22 cellular contexts compared by ENCODE assay signal in the genomic region with DNA sequence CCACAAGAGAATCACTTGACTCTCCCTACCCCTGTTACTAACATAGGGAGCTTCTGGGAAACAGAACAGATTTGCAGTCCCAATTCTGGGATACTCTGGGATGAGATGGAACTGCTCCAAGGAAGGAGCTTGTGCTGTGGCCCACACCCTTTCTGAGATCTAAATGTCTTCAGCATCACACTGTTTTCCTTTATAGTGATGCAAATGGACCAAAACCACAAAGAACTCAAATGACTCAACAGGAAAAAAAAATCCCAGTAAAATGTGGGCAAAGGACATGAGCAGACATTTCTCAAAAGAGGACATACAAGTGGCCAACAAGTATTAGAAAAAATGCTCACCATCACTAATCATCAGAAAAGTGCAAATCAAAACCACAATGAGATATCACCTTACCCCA.
DNase-seq lines count a peak whose midpoint lies in the region; ATAC-seq, FAIRE-seq and TF ChIP-seq lines count a peak whose summit lies in the region.
"Had no signal": no experiment of that assay in that cellular context is flagged by ENCODE, and none has a peak within 500 bp of the region (broad histone marks: within the 10 kb centered on the region; RNA-seq: fewer than 3 reads in every experiment).

No MANE protein-coding gene starts in this region.

- H3K27ac Mint-ChIP-seq in astrocyte (ENCODE audit: unreplicated experiment) (no peak overlapping the region), osteocyte (ENCODE audit: unreplicated experiment) (no peak overlapping the region)
- H3K27ac Mint-ChIP-seq: activated CD4-positive, alpha-beta memory T cell treated with anti-CD3 and anti-CD28 coated beads, Interleukin-2, amount 10 ng/mL, durations not matched to agents 7 days and 5 days; CD8-positive, alpha-beta T cell had no signal

- H2AFZ ChIP-seq in astrocyte (ENCODE audit: low read depth, low read length) = no peak overlapping the region
- H2AFZ ChIP-seq: hepatocyte, parathyroid adenoma had no signal

- no peaks in the 10 kb centered on the region for H3K36me3 ChIP-seq in astrocyte (ENCODE audit: insufficient read depth, low read length)
- H3K36me3 ChIP-seq: colonic mucosa, left lung, spleen, upper lobe of right lung had no signal

- TF ChIP-seq POLR2A in H54 (IDR thresholded peaks at IDR 0.05; ENCODE audit: low read depth, low read length) = no peak

- no peaks in the 10 kb centered on the region for H3K79me2 ChIP-seq in astrocyte (ENCODE audit: insufficient read depth, low read length)
- H3K79me2 ChIP-seq: hepatocyte, parathyroid adenoma had no signal

- no peaks in the 10 kb centered on the region for H3K27me3 Mint-ChIP-seq in astrocyte (ENCODE audit: low read depth, unreplicated experiment)
- H3K27me3 Mint-ChIP-seq in osteocyte (ENCODE audit: unreplicated experiment) = no peaks in the 10 kb centered on the region
- no peaks in the 10 kb centered on the region for H3K27me3 Mint-ChIP-seq in activated T-cell treated with anti-CD3 and anti-CD28 coated beads, Interleukin-2, amount 50 U/mL, for 4 hours (ENCODE audit: low read depth)
- H3K27me3 Mint-ChIP-seq: activated CD4-positive, alpha-beta memory T cell treated with anti-CD3 and anti-CD28 coated beads, Interleukin-2, amount 10 ng/mL, durations not matched to agents 7 days and 5 days had no signal

- peaks cover 9% of the 10 kb centered on the region for H3K4me1 Mint-ChIP-seq in astrocyte (ENCODE audit: low read depth, unreplicated experiment)
- peaks cover 5% of the 10 kb centered on the region for H3K4me1 Mint-ChIP-seq in osteocyte (ENCODE audit: unreplicated experiment)
- H3K4me1 Mint-ChIP-seq in activated T-cell treated with anti-CD3 and anti-CD28 coated beads, Interleukin-2, amount 50 U/mL, for 4 hours (ENCODE audit: low read depth) = peaks cover 2% of the 10 kb centered on the region

- DNase-seq in A172 (ENCODE audit: low spot score) = peak; percentile 67
- DNase-seq in H54 (ENCODE audit: insufficient read length, low spot score) = no peak
- peak; percentile 89 for DNase-seq in astrocyte (ENCODE audit: low read depth)
- DNase-seq in fibroblast of villous mesenchyme (ENCODE audit: low read depth) = peak; percentile 13
- DNase-seq in osteocyte (ENCODE audit: extremely low spot score, unreplicated experiment) = no peak
- DNase-seq in activated T-cell treated with anti-CD3 and anti-CD28 coated beads, Interleukin-2, amount 50 U/mL, for 4 hours = no peak
- no peak for DNase-seq in DMS 273 (lab: John Stamatoyannopoulos, UW; ENCODE audit: unreplicated experiment)
- DNase-seq in mesenteric fat pad (ENCODE audit: low spot score) = no peak
- DNase-seq: activated CD4-positive, alpha-beta memory T cell treated with anti-CD3 and anti-CD28 coated beads, Interleukin-2, amount 10 ng/mL, durations not matched to agents 7 days and 5 days; CD8-positive, alpha-beta T cell; colonic mucosa; left lung; NCI-H1436; NCI-H345; spleen; stimulated activated naive CD8-positive, alpha-beta T cell treated with anti-CD3 and anti-CD28 coated beads, Interleukin-15, Interleukin-2, amounts not matched to agents 100 U/mL and 50 U/mL, for 24 hours; upper lobe of right lung had no signal

- TF ChIP-seq CTCF in astrocyte (IDR thresholded peaks at IDR 0.05; ENCODE audit: insufficient read depth, low read depth, low read length) (no peak), fibroblast of villous mesenchyme (IDR thresholded peaks at IDR 0.05; ENCODE audit: insufficient read depth, low read depth, low read length) (no peak), osteocyte (IDR thresholded peaks at IDR 0.05) (no peak)

- FAIRE-seq in H54 (lab: Jason Lieb, UNC) (peak; percentile 50), astrocyte (lab: Jason Lieb, UNC) (peak; percentile 89)
- FAIRE-seq: A204.1, endothelial cell of umbilical vein had no signal

- H3K27me3 ChIP-seq in astrocyte (ENCODE audit: insufficient read depth, low read length) = no peaks in the 10 kb centered on the region
- H3K27me3 ChIP-seq: colonic mucosa, hepatocyte, left lung, spleen, upper lobe of right lung had no signal

- H3K36me3 Mint-ChIP-seq in astrocyte (ENCODE audit: low read depth, unreplicated experiment) = no peaks in the 10 kb centered on the region
- no peaks in the 10 kb centered on the region for H3K36me3 Mint-ChIP-seq in osteocyte (ENCODE audit: unreplicated experiment)
- peaks cover 5% of the 10 kb centered on the region for H3K36me3 Mint-ChIP-seq in activated T-cell treated with anti-CD3 and anti-CD28 coated beads, Interleukin-2, amount 50 U/mL, for 4 hours (ENCODE audit: insufficient read depth)
- H3K36me3 Mint-ChIP-seq: CD8-positive, alpha-beta T cell had no signal

- H3K4me1 ChIP-seq in astrocyte (ENCODE audit: insufficient read depth, low read length) = peaks cover 4% of the 10 kb centered on the region
- H3K4me1 ChIP-seq: colonic mucosa, left lung, parathyroid adenoma, spleen, upper lobe of right lung had no signal

- ATAC-seq in activated T-cell treated with anti-CD3 and anti-CD28 coated beads, Interleukin-2, amount 50 U/mL, for 4 hours = no peak
- ATAC-seq: CD8-positive, alpha-beta T cell; left lung; stimulated activated naive CD8-positive, alpha-beta T cell treated with anti-CD3 and anti-CD28 coated beads, Interleukin-15, Interleukin-2, amounts not matched to agents 100 U/mL and 50 U/mL, for 24 hours; upper lobe of right lung had no signal

- no peak overlapping the region for H3K9ac ChIP-seq in astrocyte (ENCODE audit: low read length)
- H3K9ac ChIP-seq: parathyroid adenoma had no signal

- H3K9me3 ChIP-seq in astrocyte (ENCODE audit: insufficient read depth, low read depth, low read length) = no peaks in the 10 kb centered on the region
- H3K9me3 ChIP-seq: colonic mucosa, spleen, upper lobe of right lung had no signal

- H3K4me3 Mint-ChIP-seq in astrocyte (ENCODE audit: unreplicated experiment) = no peak overlapping the region
- H3K4me3 Mint-ChIP-seq in osteocyte (ENCODE audit: unreplicated experiment) = no peak overlapping the region
- no peak overlapping the region for H3K4me3 Mint-ChIP-seq in activated T-cell treated with anti-CD3 and anti-CD28 coated beads, Interleukin-2, amount 50 U/mL, for 4 hours
- H3K4me3 Mint-ChIP-seq: activated CD4-positive, alpha-beta memory T cell treated with anti-CD3 and anti-CD28 coated beads, Interleukin-2, amount 10 ng/mL, durations not matched to agents 7 days and 5 days; CD8-positive, alpha-beta T cell had no signal

- no peak overlapping the region for H3K4me2 ChIP-seq in astrocyte (ENCODE audit: low read length)
- H3K4me2 ChIP-seq: hepatocyte had no signal

- H3K4me3 ChIP-seq in astrocyte (ENCODE audit: insufficient read depth, low read depth, low read length) = no peak overlapping the region
- H3K4me3 ChIP-seq in fibroblast of villous mesenchyme (ENCODE audit: low read depth, low read length) = no peak overlapping the region
- H3K4me3 ChIP-seq: colonic mucosa, hepatocyte, left lung, spleen, upper lobe of right lung had no signal

- H3K27ac ChIP-seq in astrocyte (ENCODE audit: low read depth, low read length) = no peak overlapping the region
- H3K27ac ChIP-seq: colonic mucosa, hepatocyte, HL-60, left lung, parathyroid adenoma, spleen, upper lobe of right lung had no signal

- H3K9me3 Mint-ChIP-seq in astrocyte (ENCODE audit: unreplicated experiment) = peaks cover 5% of the 10 kb centered on the region
- peaks cover 6% of the 10 kb centered on the region for H3K9me3 Mint-ChIP-seq in osteocyte (ENCODE audit: unreplicated experiment)
- H3K9me3 Mint-ChIP-seq in activated T-cell treated with anti-CD3 and anti-CD28 coated beads, Interleukin-2, amount 50 U/mL, for 4 hours = peaks cover 7% of the 10 kb centered on the region

- H4K20me1 ChIP-seq in astrocyte (ENCODE audit: insufficient read depth, low read length) = no peaks in the 10 kb centered on the region

Comparison
In these comparisons a context has a peak if more than half of its experiments do, and no peak if none do; other contexts are left out.
1. DNase-seq: peak in A172 (single experiment), astrocyte (single experiment) and fibroblast of villous mesenchyme (single experiment); none in H54 (single experiment), osteocyte (single experiment), activated T-cell treated with anti-CD3 and anti-CD28 coated beads, Interleukin-2, amount 50 U/mL, for 4 hours (single experiment), DMS 273 (single experiment) and mesenteric fat pad (single experiment).